In genomic region chr7:128861957-128862570, GRCh38 we compare ENCODE assay signal across 8 cellular contexts. TPM values are rescaled to one million over a fixed set of nuclear protein-coding genes. Genes with fewer than 3 reads are reported as not detected.
DNase-seq lines count a peak whose midpoint lies in the region; ATAC-seq and TF ChIP-seq lines count a peak whose summit lies in the region.

No MANE protein-coding gene starts in this region.

- H3K4me1 Mint-ChIP-seq in activated CD4-positive, alpha-beta T cell treated with anti-CD3 and anti-CD28 coated beads, Interleukin-2, amount 10 ng/mL, durations not matched to agents 7 days and 5 days, result peaks cover 19% of the 10 kb centered on the region
- peaks cover 16% of the 10 kb centered on the region for H3K4me1 Mint-ChIP-seq in activated naive CD8-positive, alpha-beta T cell treated with anti-CD3 and anti-CD28 coated beads, Interleukin-2, amount 50 U/mL, for 24 hours

- H3K27ac ChIP-seq in layer of hippocampus (ENCODE audit: low read depth, low read length) (peak overlapping the region; percentile 44), thoracic aorta (no peak overlapping the region)

- H3K27me3 ChIP-seq in layer of hippocampus (ENCODE audit: control insufficient read depth, insufficient read depth, low read length) (no peaks in the 10 kb centered on the region), thoracic aorta (replicated peaks; ENCODE audit: insufficient read depth) (no peaks in the 10 kb centered on the region)

- CTCF ChIA-PET in activated CD4-positive, alpha-beta T cell treated with anti-CD3 and anti-CD28 coated beads, Interleukin-2, amount 10 ng/mL, durations not matched to agents 7 days and 5 days (lab: Charles Lee), result interaction anchor here (0.6 to 3.6 kb wide), 11 partner anchors 12 to 1236 kb away, joined by 3 to 25 read pairs (median 4); partner anchors contain the start of gene CALU

- no peaks in the 10 kb centered on the region for H3K9me3 ChIP-seq in thoracic aorta

- DNase-seq in activated CD4-positive, alpha-beta T cell treated with anti-CD3 and anti-CD28 coated beads, Interleukin-2, amount 10 ng/mL, durations not matched to agents 7 days and 5 days, result no peak
- no peak for DNase-seq in activated CD4-positive, alpha-beta T cell treated with anti-CD3 and anti-CD28 coated beads for 4 hours
- no peak for DNase-seq in activated naive CD8-positive, alpha-beta T cell treated with anti-CD3 and anti-CD28 coated beads, Interleukin-2, amount 50 U/mL, for 24 hours
- DNase-seq in thoracic aorta (ENCODE audit: low spot score) (no peak), NCI-H2227 (lab: John Stamatoyannopoulos, UW; ENCODE audit: unreplicated experiment) (no peak), superior temporal gyrus (ENCODE audit: extremely low spot score) (no peak)

- H3K4me3 ChIP-seq in thoracic aorta, result peak overlapping the region; percentile 79

- peaks cover 9% of the 10 kb centered on the region for H3K36me3 ChIP-seq in thoracic aorta

- peak overlapping the region; percentile 94 for H3K4me3 Mint-ChIP-seq in activated CD4-positive, alpha-beta T cell treated with anti-CD3 and anti-CD28 coated beads, Interleukin-2, amount 10 ng/mL, durations not matched to agents 7 days and 5 days
- peak overlapping the region; percentile 90 for H3K4me3 Mint-ChIP-seq in activated naive CD8-positive, alpha-beta T cell treated with anti-CD3 and anti-CD28 coated beads, Interleukin-2, amount 50 U/mL, for 24 hours

- no peaks in the 10 kb centered on the region for H3K27me3 Mint-ChIP-seq in activated CD4-positive, alpha-beta T cell treated with anti-CD3 and anti-CD28 coated beads, Interleukin-2, amount 10 ng/mL, durations not matched to agents 7 days and 5 days
- peaks cover 2% of the 10 kb centered on the region for H3K27me3 Mint-ChIP-seq in activated naive CD8-positive, alpha-beta T cell treated with anti-CD3 and anti-CD28 coated beads, Interleukin-2, amount 50 U/mL, for 24 hours

- H3K27ac Mint-ChIP-seq in activated CD4-positive, alpha-beta T cell treated with anti-CD3 and anti-CD28 coated beads, Interleukin-2, amount 10 ng/mL, durations not matched to agents 7 days and 5 days, result peak overlapping the region; percentile 94
- H3K27ac Mint-ChIP-seq in activated naive CD8-positive, alpha-beta T cell treated with anti-CD3 and anti-CD28 coated beads, Interleukin-2, amount 50 U/mL, for 24 hours, result peak overlapping the region; percentile 94

- H3K4me1 ChIP-seq in thoracic aorta (ENCODE audit: control insufficient read depth in 1 of 2, low read depth in 2 of 2), result peaks cover 20 to 36% of the 10 kb centered on the region in 2 donors

- H3K36me3 Mint-ChIP-seq in activated CD4-positive, alpha-beta T cell treated with anti-CD3 and anti-CD28 coated beads, Interleukin-2, amount 10 ng/mL, durations not matched to agents 7 days and 5 days (ENCODE audit: low read depth), result peaks cover 15% of the 10 kb centered on the region
- H3K36me3 Mint-ChIP-seq in activated naive CD8-positive, alpha-beta T cell treated with anti-CD3 and anti-CD28 coated beads, Interleukin-2, amount 50 U/mL, for 24 hours (ENCODE audit: low read depth), result peaks cover 10% of the 10 kb centered on the region

- ATAC-seq in activated naive CD8-positive, alpha-beta T cell treated with anti-CD3 and anti-CD28 coated beads, Interleukin-2, amount 50 U/mL, for 24 hours, result no peak
- ATAC-seq in thoracic aorta (ENCODE audit: insufficient number of reproducible peaks, low FRiP score, low read depth), result no peak
- ATAC-seq in GM21381 (IDR thresholded peaks at IDR 0.05; ENCODE audit: unreplicated experiment), result no peak

- no peaks in the 10 kb centered on the region for H3K9me3 Mint-ChIP-seq in activated CD4-positive, alpha-beta T cell treated with anti-CD3 and anti-CD28 coated beads, Interleukin-2, amount 10 ng/mL, durations not matched to agents 7 days and 5 days
- H3K9me3 Mint-ChIP-seq in activated naive CD8-positive, alpha-beta T cell treated with anti-CD3 and anti-CD28 coated beads, Interleukin-2, amount 50 U/mL, for 24 hours, result no peaks in the 10 kb centered on the region

- POLR2A ChIA-PET in activated CD4-positive, alpha-beta T cell treated with anti-CD3 and anti-CD28 coated beads, Interleukin-2, amount 10 ng/mL, durations not matched to agents 7 days and 5 days (lab: Charles Lee), result no interaction called here

- TF ChIP-seq CTCF in thoracic aorta (IDR thresholded peaks at IDR 0.05), result no peak

RNA-seq across cellular contexts. Expression of gene ATP6V1F, which starts 0.6 kb away (rescaled TPM):
- total RNA-seq in activated CD4-positive, alpha-beta T cell treated with anti-CD3 and anti-CD28 coated beads, Interleukin-2, amount 10 ng/mL, durations not matched to agents 7 days and 5 days, result 100 to 1,000 TPM; 123 to 143 TPM
- 10 to 100 TPM; 73.6 to 96.0 TPM for total RNA-seq in thoracic aorta

RNA-seq across cellular contexts. Expression of gene FLNC, which starts 31.9 kb away (rescaled TPM):
- not detected for total RNA-seq in activated CD4-positive, alpha-beta T cell treated with anti-CD3 and anti-CD28 coated beads, Interleukin-2, amount 10 ng/mL, durations not matched to agents 7 days and 5 days
- total RNA-seq in thoracic aorta, result 100 to 1,000 TPM; 157 to 273 TPM

RNA-seq across cellular contexts. Expression of gene KCP, which starts 48.4 kb away (rescaled TPM):
- under 1 TPM; 0.10 to 0.12 TPM for total RNA-seq in activated CD4-positive, alpha-beta T cell treated with anti-CD3 and anti-CD28 coated beads, Interleukin-2, amount 10 ng/mL, durations not matched to agents 7 days and 5 days
- total RNA-seq in thoracic aorta, result 1 to 10 TPM in 1 of 2 donors, under 1 TPM in 1; 0.81 to 2.0 TPM

Comparison
In these comparisons a context has a peak if more than half of its experiments do, and no peak if none do; other contexts are left out.
1. RNA of gene FLNC, which starts 31.9 kb away (total RNA-seq): 157 to 273 TPM in thoracic aorta; not detected in activated CD4-positive, alpha-beta T cell treated with anti-CD3 and anti-CD28 coated beads, Interleukin-2, amount 10 ng/mL, durations not matched to agents 7 days and 5 days; every median in the first group is over 100 times any median in the second.